In the genomic region with DNA sequence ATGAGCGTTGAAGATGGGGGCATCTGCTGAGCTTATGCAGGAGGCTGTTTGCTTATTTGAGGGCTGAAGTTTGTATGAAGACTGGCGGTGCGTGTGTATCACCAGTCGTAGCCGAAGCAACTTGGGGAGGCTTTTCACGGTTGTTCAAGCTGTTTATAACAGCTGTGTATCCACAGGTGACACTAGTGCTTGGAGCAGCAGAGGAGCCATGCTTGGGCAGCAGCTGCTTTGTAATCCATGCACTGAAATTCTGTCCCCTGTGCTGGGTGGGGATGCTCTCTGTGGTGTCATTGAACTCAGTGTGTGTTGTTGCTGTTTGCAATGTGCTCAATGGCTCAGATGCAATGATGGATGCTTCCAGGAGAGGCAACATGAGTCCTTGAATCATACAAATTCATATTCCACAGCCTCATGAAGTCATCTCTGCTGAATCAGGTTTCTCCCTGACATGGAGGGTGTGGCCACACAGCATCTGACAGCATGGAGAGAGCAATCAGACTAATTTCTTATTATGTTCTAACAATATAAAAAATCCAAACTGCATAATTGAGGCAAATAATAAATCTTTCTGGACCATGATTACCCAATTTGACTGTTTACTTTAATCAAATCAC, we compare ENCODE assay signal across 22 cellular contexts. TPM values are rescaled to one million over a fixed set of nuclear protein-coding genes. Genes with fewer than 3 reads are reported as not detected.
A peak's percentile ranks its signal among the peaks of the same experiment; 100 is the strongest.
DNase-seq lines count a peak whose midpoint lies in the region; ATAC-seq and TF ChIP-seq lines count a peak whose summit lies in the region.
"Had no signal": no experiment of that assay in that cellular context is flagged by ENCODE, and none has a peak within 500 bp of the region (broad histone marks: within the 10 kb centered on the region; RNA-seq: fewer than 3 reads in every experiment).

No MANE protein-coding gene starts in this region.

- no peak overlapping the region for H3K23ac ChIP-seq in IMR-90 (ENCODE audit: low read depth, low read length)

- peaks cover 14% of the 10 kb centered on the region for H3K27me3 Mint-ChIP-seq in activated T-helper 17 cell treated with anti-CD3 and anti-CD28 coated beads, Interleukin-2, amount 50 U/mL, for 72 hours

- TF ChIP-seq RAD21 in IMR-90 (IDR thresholded peaks at IDR 0.05; ENCODE audit: low read length) = no peak

- peaks cover 4% of the 10 kb centered on the region; the same call in 1 of the 2 replicates for H3K4me1 ChIP-seq in IMR-90 (ENCODE audit: control insufficient read depth, insufficient read depth, low read length)
- peaks cover 30% of the 10 kb centered on the region for H3K4me1 ChIP-seq in mucosa of descending colon (ENCODE audit: low read depth)
- H3K4me1 ChIP-seq: adrenal gland, breast epithelium had no signal

- H4K5ac ChIP-seq in IMR-90 (ENCODE audit: low read depth, low read length) = no peak overlapping the region

- no peak overlapping the region for H2BK20ac ChIP-seq in IMR-90 (ENCODE audit: low read depth, low read length)

- TF ChIP-seq POLR2A in IMR-90 (IDR thresholded peaks at IDR 0.05; ENCODE audit: low read depth, low read length) = no peak

- H3K4me3 ChIP-seq in IMR-90 (ENCODE audit: insufficient read depth, low read depth, low read length) (no peak overlapping the region), mucosa of descending colon (no peak overlapping the region)
- H3K4me3 ChIP-seq: adrenal gland, breast epithelium, SJSA1, suprapubic skin, vagina had no signal

- H3K27ac ChIP-seq in IMR-90 (ENCODE audit: insufficient read depth, low read length) (no peak overlapping the region), caudate nucleus (ENCODE audit: low read depth, low read length) (no peak overlapping the region)
- H3K27ac ChIP-seq: adrenal gland, breast epithelium, SJSA1, suprapubic skin, vagina, WERI-Rb-1 had no signal

- no peaks in the 10 kb centered on the region for H3K79me1 ChIP-seq in IMR-90 (ENCODE audit: low read depth in 1 of 2, low read length in 2 of 2)

- peak overlapping the region; percentile 48 for H2AFZ ChIP-seq in IMR-90 (replicated peaks; ENCODE audit: low read length, poor library complexity)

- in situ Hi-C loops in IMR-90 (cut with MboI; ENCODE audit: low sequenced_read_pairs) = no loop called here

- no peak overlapping the region for H4K8ac ChIP-seq in IMR-90 (ENCODE audit: low read depth in 2 of 2, low read length in 2 of 2)

- WGBS in IMR-90 (ENCODE audit: extremely low coverage in 2 of 2, insufficient read length in 1 of 2), 2 experiments = 85% methylated on average over 6 of the region's 6 CpGs; no CpG with 5 or more reads in 1 of the 2 experiments

- H3K4me1 Mint-ChIP-seq in activated T-helper 17 cell treated with anti-CD3 and anti-CD28 coated beads, Interleukin-2, amount 50 U/mL, for 72 hours = no peaks in the 10 kb centered on the region

- H2BK5ac ChIP-seq in IMR-90 (ENCODE audit: low read depth, low read length, poor library complexity, severe bottlenecking) = no peak overlapping the region

- peaks cover 18% of the 10 kb centered on the region for H3K27me3 ChIP-seq in IMR-90 (ENCODE audit: control insufficient read depth, insufficient read depth, low read length)
- H3K27me3 ChIP-seq: breast epithelium, suprapubic skin, vagina had no signal

- TF ChIP-seq CTCF in IMR-90 (conservative IDR thresholded peaks at IDR 0.05; ENCODE audit: low read depth, low read length) (no peak), mucosa of descending colon (IDR thresholded peaks at IDR 0.05) (no peak)

- DNase-seq in DMS53 (lab: John Stamatoyannopoulos, UW) = peak; percentile 73
- DNase-seq in DMS53 treated with DMSO at 0.1 percent for 48 hours (lab: John Stamatoyannopoulos, UW; ENCODE audit: unreplicated experiment) = no peak
- no peak for DNase-seq in IMR-90
- DNase-seq in mucosa of descending colon = peak in 1 of 3 donors; percentile 56
- no peak for DNase-seq in caudate nucleus (lab: John Stamatoyannopoulos, UW)
- no peak for DNase-seq in CD1c-positive myeloid dendritic cell (ENCODE audit: extremely low spot score)
- DNase-seq: 8988T; activated CD4-positive, alpha-beta T cell treated with anti-CD3 and anti-CD28 coated beads, Interleukin-2, amount 50 U/mL, for 4 hours; Calu3; islet precursor cell; NCI-H187 treated with DMSO at 0.1 percent for 48 hours had no signal

- no peak overlapping the region for H3K9ac ChIP-seq in IMR-90 (ENCODE audit: low read depth, low read length)

- dilution Hi-C loops in IMR-90 (cut with HindIII; ENCODE audit: low sequenced_read_pairs, unreplicated experiment) = no loop called here

- H3K9me3 ChIP-seq in IMR-90 (ENCODE audit: control insufficient read depth, insufficient read depth, low read length) (no peaks in the 10 kb centered on the region; the same call in 1 of the 2 replicates), mucosa of descending colon (no peaks in the 10 kb centered on the region)
- H3K9me3 ChIP-seq: adrenal gland, breast epithelium, SJSA1, suprapubic skin, vagina had no signal

- H3K4ac ChIP-seq in IMR-90 (ENCODE audit: low read depth, low read length) = no peak overlapping the region

- no peak overlapping the region for H3K4me3 Mint-ChIP-seq in activated T-helper 17 cell treated with anti-CD3 and anti-CD28 coated beads, Interleukin-2, amount 50 U/mL, for 72 hours
- H3K4me3 Mint-ChIP-seq: dendritic cell treated with granulocyte-macrophage colony-stimulating factor and Interleukin-4, amounts not matched to agents 40 ng/mL and 50 ng/mL, for 4 days; naive B cell had no signal

- no peak overlapping the region for H3K27ac Mint-ChIP-seq in activated T-helper 17 cell treated with anti-CD3 and anti-CD28 coated beads, Interleukin-2, amount 50 U/mL, for 72 hours
- H3K27ac Mint-ChIP-seq: dendritic cell treated with granulocyte-macrophage colony-stimulating factor and Interleukin-4, amounts not matched to agents 40 ng/mL and 50 ng/mL, for 4 days had no signal

- no peak overlapping the region for H2BK120ac ChIP-seq in IMR-90 (ENCODE audit: low read depth, low read length)

- no peak overlapping the region for H2BK15ac ChIP-seq in IMR-90 (ENCODE audit: low read depth, low read length)

- H4K20me1 ChIP-seq in IMR-90 (ENCODE audit: insufficient read depth, low read length) = no peaks in the 10 kb centered on the region

- no peaks in the 10 kb centered on the region for H3K9me3 Mint-ChIP-seq in activated T-helper 17 cell treated with anti-CD3 and anti-CD28 coated beads, Interleukin-2, amount 50 U/mL, for 72 hours
- H3K9me3 Mint-ChIP-seq: dendritic cell treated with granulocyte-macrophage colony-stimulating factor and Interleukin-4, amounts not matched to agents 40 ng/mL and 50 ng/mL, for 4 days had no signal

- H3K36me3 ChIP-seq in IMR-90 (ENCODE audit: control insufficient read depth, insufficient read depth, low read length) (no peaks in the 10 kb centered on the region), mucosa of descending colon (ENCODE audit: low read depth) (no peaks in the 10 kb centered on the region)
- H3K36me3 ChIP-seq: adrenal gland, breast epithelium, SJSA1, suprapubic skin, vagina, WERI-Rb-1 had no signal

- no peak overlapping the region for H2AK5ac ChIP-seq in IMR-90 (ENCODE audit: low read depth, low read length)

- H3K14ac ChIP-seq in IMR-90 (replicated peaks; ENCODE audit: low read depth, low read length) = no peak overlapping the region

- POLR2A ChIA-PET in IMR-90 (lab: Charles Lee; ENCODE audit: unreplicated experiment) = no interaction called here

- H2AK9ac ChIP-seq in IMR-90 (replicated peaks; ENCODE audit: low read depth, low read length, poor library complexity) = no peak overlapping the region

- no peak overlapping the region for H4K91ac ChIP-seq in IMR-90 (ENCODE audit: insufficient read depth, low read depth, low read length)

- H3K9me1 ChIP-seq in IMR-90 (ENCODE audit: insufficient read depth, low read length) = no peaks in the 10 kb centered on the region

- CTCF ChIA-PET in IMR-90 (lab: Yijun Ruan, JAX) = interaction anchor here (3.2 kb wide), 1 partner anchor 421 kb away, joined by 13 read pairs; no protein-coding TSS in a partner anchor

- no TSS peak for BruUV-seq in IMR-90 (replicated peaks; lab: Mats Ljungman, UMichigan)

- ATAC-seq in IMR-90 (ENCODE audit: low read depth) (no peak), mucosa of descending colon (peak; percentile 49), HG03442 (IDR thresholded peaks at IDR 0.05; ENCODE audit: unreplicated experiment) (no peak)
- ATAC-seq in activated T-helper 17 cell treated with anti-CD3 and anti-CD28 coated beads, Interleukin-2, amount 50 U/mL, for 72 hours (replicated peaks) = peak; percentile 39
- ATAC-seq: sciatic nerve had no signal

- H3K36me3 Mint-ChIP-seq in activated T-helper 17 cell treated with anti-CD3 and anti-CD28 coated beads, Interleukin-2, amount 50 U/mL, for 72 hours (ENCODE audit: low read depth) = no peaks in the 10 kb centered on the region

- H3K56ac ChIP-seq in IMR-90 (ENCODE audit: extremely low read depth, insufficient read depth, low read length) = no peak overlapping the region

- intact Hi-C loops in IMR-90 (cut with micrococcal nuclease) = loop anchor here (1.0 kb wide), 1 partner anchor 421 kb away; no protein-coding TSS in a partner anchor
- intact Hi-C loops in mucosa of descending colon (cut with DNase I, micrococcal nuclease) = no loop called here

- H3K18ac ChIP-seq in IMR-90 (ENCODE audit: low read depth, low read length) = no peak overlapping the region

- H3K4me2 ChIP-seq in IMR-90 (ENCODE audit: low read depth, low read length) = no peak overlapping the region

TF ChIP-seq in IMR-90, 13 proteins besides CTCF, POLR2A, EP300 and RAD21 (continues in another document):
- no peak for TF ChIP-seq RCOR1 (IDR thresholded peaks at IDR 0.05; ENCODE audit: insufficient replicate concordance, low read length)
- no peak for TF ChIP-seq MAZ (IDR thresholded peaks at IDR 0.05; ENCODE audit: borderline replicate concordance, low read depth, low read length)
- no peak for TF ChIP-seq RFX5 (IDR thresholded peaks at IDR 0.05; ENCODE audit: low read depth, low read length)
- no peak for TF ChIP-seq CHD1 (IDR thresholded peaks at IDR 0.05; ENCODE audit: low read depth, low read length)
- TF ChIP-seq CEBPB (IDR thresholded peaks at IDR 0.05; ENCODE audit: low read depth, low read length) = no peak

RNA-seq across cellular contexts. Expression of gene GTF3A, which starts 18.8 kb away (rescaled TPM):
- total RNA-seq in IMR-90 (2012; rRNA removed) = 116 and 148 TPM in 2 replicates
- polyA plus RNA-seq in IMR-90 (2012; rRNA removed) = 73.1 and 74.1 TPM in 2 replicates
- 52.0 and 62.7 TPM in 2 replicates for polyA plus RNA-seq in IMR-90 (2012; cell fraction: cytosol; rRNA removed)
- polyA plus RNA-seq in IMR-90 (2012; cell fraction: nucleus; rRNA removed; ENCODE audit: low replicate concordance) = 32.2 and 40.3 TPM in 2 replicates
- total RNA-seq in activated T-helper 17 cell treated with anti-CD3 and anti-CD28 coated beads, Interleukin-2, amount 50 U/mL, for 72 hours = 100 to 1,000 TPM; 114 to 226 TPM
- 10 to 100 TPM; 32.4 to 70.7 (median 43.0) TPM for total RNA-seq in mucosa of descending colon

RNA-seq across cellular contexts. Expression of gene MTIF3, which starts 44.7 kb away (rescaled TPM):
- total RNA-seq in IMR-90 (2012; rRNA removed) (31.7 and 60.8 TPM in 2 replicates), mucosa of descending colon (10 to 100 TPM; 54.1 to 57.4 (median 56.3) TPM)
- polyA plus RNA-seq in IMR-90 (2012; rRNA removed) = 36.6 and 41.0 TPM in 2 replicates
- polyA plus RNA-seq in IMR-90 (2012; cell fraction: cytosol; rRNA removed) = 14.4 and 16.7 TPM in 2 replicates
- polyA plus RNA-seq in IMR-90 (2012; cell fraction: nucleus; rRNA removed; ENCODE audit: low replicate concordance) = 20.7 and 66.0 TPM in 2 replicates
- 10 to 100 TPM; 36.2 to 41.2 TPM for total RNA-seq in activated T-helper 17 cell treated with anti-CD3 and anti-CD28 coated beads, Interleukin-2, amount 50 U/mL, for 72 hours

Comparison
In these comparisons a context has a peak if more than half of its experiments do, and no peak if none do; other contexts are left out.
1. ATAC-seq: peak in activated T-helper 17 cell treated with anti-CD3 and anti-CD28 coated beads, Interleukin-2, amount 50 U/mL, for 72 hours (single experiment) and mucosa of descending colon (single experiment); none in IMR-90 (single experiment) and HG03442 (single experiment).